ENCODE assay signal across 13 cellular contexts in the genomic region with DNA sequence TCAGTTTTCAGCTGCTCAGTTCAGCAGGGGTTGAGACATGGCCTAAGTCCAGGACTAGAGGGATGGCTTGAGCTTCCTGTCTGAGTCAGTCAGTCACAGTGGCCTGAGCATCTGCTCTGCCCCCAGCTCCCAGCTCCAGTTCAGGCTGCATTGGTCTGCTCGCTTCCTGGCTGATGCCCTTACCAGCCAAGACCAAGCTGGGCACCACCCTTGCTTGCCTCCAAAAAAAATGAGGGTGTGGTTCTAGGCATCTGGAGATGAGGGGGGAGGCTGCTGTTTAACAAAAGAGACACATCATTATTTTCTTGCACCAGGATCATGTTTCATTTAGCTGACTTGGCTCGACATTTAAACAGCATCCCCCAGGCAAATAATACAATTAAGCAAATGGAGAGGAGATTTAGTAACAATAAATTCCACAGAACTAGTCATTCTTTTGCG.
A peak's percentile ranks its signal among the peaks of the same experiment; 100 is the strongest.
DNase-seq lines count a peak whose midpoint lies in the region; ATAC-seq and TF ChIP-seq lines count a peak whose summit lies in the region.
"Had no signal": no experiment of that assay in that cellular context is flagged by ENCODE, and none has a peak within 500 bp of the region (broad histone marks: within the 10 kb centered on the region; RNA-seq: fewer than 3 reads in every experiment).

No MANE protein-coding gene starts in this region.

- no peaks in the 10 kb centered on the region for H3K9me1 ChIP-seq in IMR-90 (ENCODE audit: insufficient read depth, low read length)

- H4K5ac ChIP-seq in IMR-90 (ENCODE audit: low read depth, low read length) = peak overlapping the region; percentile 13; the same call in 1 of the 2 replicates

- H3K9ac ChIP-seq in IMR-90 (ENCODE audit: low read depth, low read length) (no peak overlapping the region), adipocyte (ENCODE audit: low read length) (no peak overlapping the region)

- dilution Hi-C loops in IMR-90 (cut with HindIII; ENCODE audit: low sequenced_read_pairs, unreplicated experiment) = no loop called here

- H2BK120ac ChIP-seq in IMR-90 (ENCODE audit: low read depth, low read length) = peak overlapping the region; percentile 87

- WGBS in IMR-90 (ENCODE audit: extremely low coverage in 2 of 2, insufficient read length in 1 of 2), 2 experiments = no CpG with 5 or more reads among the region's 3 CpGs

- H3K18ac ChIP-seq in IMR-90 (ENCODE audit: low read depth, low read length) = peak overlapping the region; percentile 13; the same call in 1 of the 2 replicates

- peak overlapping the region; percentile 89 for H2AFZ ChIP-seq in IMR-90 (replicated peaks; ENCODE audit: low read length, poor library complexity)

- H3K36me3 ChIP-seq in BJ (ENCODE audit: control insufficient read depth, insufficient read depth, low read length) (no peaks in the 10 kb centered on the region), IMR-90 (ENCODE audit: control insufficient read depth, insufficient read depth, low read length) (no peaks in the 10 kb centered on the region), adipocyte (ENCODE audit: control insufficient read depth, insufficient read depth, low read length, severe bottlenecking) (no peaks in the 10 kb centered on the region), kidney epithelial cell (ENCODE audit: control insufficient read depth, insufficient read depth, low read length) (no peaks in the 10 kb centered on the region)
- H3K36me3 ChIP-seq: colonic mucosa, upper lobe of left lung had no signal

- H2BK20ac ChIP-seq in IMR-90 (ENCODE audit: low read depth, low read length) = peak overlapping the region; percentile 65; the same call in 1 of the 2 replicates

- BruUV-seq in IMR-90 (replicated peaks; lab: Mats Ljungman, UMichigan) = no TSS peak

- H3K4me1 ChIP-seq in IMR-90 (ENCODE audit: control insufficient read depth, insufficient read depth, low read length) (peaks cover 6% of the 10 kb centered on the region; the same call in 1 of the 2 replicates), adipocyte (ENCODE audit: control insufficient read depth, insufficient read depth, low read length) (no peaks in the 10 kb centered on the region)
- H3K4me1 ChIP-seq: colonic mucosa, upper lobe of left lung had no signal

- H3K56ac ChIP-seq in IMR-90 (ENCODE audit: extremely low read depth, insufficient read depth, low read length) = 0 out of 2 replicates have a peak overlapping the region, but pooled peaks have one; percentile 30

- no peak for TF ChIP-seq POLR2A in IMR-90 (IDR thresholded peaks at IDR 0.05; ENCODE audit: low read depth, low read length)

- peak overlapping the region; percentile 63; the same call in 1 of the 2 replicates for H2AK5ac ChIP-seq in IMR-90 (ENCODE audit: low read depth, low read length)

- H2BK15ac ChIP-seq in IMR-90 (ENCODE audit: low read depth, low read length) = peak overlapping the region; percentile 69; the same call in 2 of the 3 replicates

- CTCF ChIA-PET in BJ (lab: Yijun Ruan, JAX) = interaction anchor here (0.6 to 1.1 kb wide), 3 partner anchors 9 to 73 kb away, joined by 3 to 4 read pairs (median 3); no protein-coding TSS in a partner anchor
- CTCF ChIA-PET in IMR-90 (lab: Yijun Ruan, JAX) = interaction anchor here (0.6 to 0.9 kb wide), 3 partner anchors 51 to 350 kb away, joined by 3 read pairs; no protein-coding TSS in a partner anchor

- no peak overlapping the region for H3K4me3 ChIP-seq in BJ (ENCODE audit: low read depth, low read length)
- no peak overlapping the region for H3K4me3 ChIP-seq in IMR-90 (ENCODE audit: insufficient read depth, low read depth, low read length)
- no peak overlapping the region for H3K4me3 ChIP-seq in adipocyte (ENCODE audit: low read length)
- no peak overlapping the region for H3K4me3 ChIP-seq in kidney epithelial cell (ENCODE audit: low read depth, low read length)
- H3K4me3 ChIP-seq: colonic mucosa, SK-N-MC, upper lobe of left lung had no signal

- no peaks in the 10 kb centered on the region; the same call in 1 of the 2 replicates for H3K9me3 ChIP-seq in IMR-90 (ENCODE audit: control insufficient read depth, insufficient read depth, low read length)
- peaks cover 5% of the 10 kb centered on the region for H3K9me3 ChIP-seq in adipocyte (ENCODE audit: control insufficient read depth, low read length)
- H3K9me3 ChIP-seq: colonic mucosa, upper lobe of left lung had no signal

- DNase-seq in BJ (ENCODE audit: low read depth) (peak; percentile 72), IMR-90 (peak; percentile 93), adipocyte (ENCODE audit: low read depth) (peak; percentile 81), kidney epithelial cell (ENCODE audit: low read depth) (peak; percentile 71), nucleus accumbens (lab: John Stamatoyannopoulos, UW) (no peak), NCI-H2227 treated with DMSO at 0.1 percent for 48 hours (lab: John Stamatoyannopoulos, UW) (no peak), NCI-H2227 (lab: John Stamatoyannopoulos, UW; ENCODE audit: unreplicated experiment) (no peak)
- DNase-seq: colonic mucosa, NCI-H2029, nephron progenitor cell, upper lobe of left lung had no signal

- POLR2A ChIA-PET in BJ (lab: Charles Lee) = interaction anchor here (0.6 to 0.7 kb wide), 2 partner anchors 46 to 224 kb away, joined by 4 read pairs; no protein-coding TSS in a partner anchor
- POLR2A ChIA-PET in IMR-90 (lab: Charles Lee; ENCODE audit: unreplicated experiment) = no interaction called here

- in situ Hi-C loops in IMR-90 (cut with MboI; ENCODE audit: low sequenced_read_pairs) = no loop called here

- no peaks in the 10 kb centered on the region for H3K79me1 ChIP-seq in IMR-90 (ENCODE audit: low read depth in 1 of 2, low read length in 2 of 2)

- H2BK5ac ChIP-seq in IMR-90 (ENCODE audit: low read depth, low read length, poor library complexity, severe bottlenecking) = peak overlapping the region; percentile 85

- H2AK9ac ChIP-seq in IMR-90 (replicated peaks; ENCODE audit: low read depth, low read length, poor library complexity) = no peak overlapping the region

- peak overlapping the region; percentile 67; the same call in 1 of the 2 replicates for H3K4ac ChIP-seq in IMR-90 (ENCODE audit: low read depth, low read length)

- peak overlapping the region in 1 of 2 experiments; percentile 52; a peak in 2 of 4 replicates for H4K8ac ChIP-seq in IMR-90 (ENCODE audit: low read depth in 2 of 2, low read length in 2 of 2)

- peak overlapping the region; percentile 77 for H4K91ac ChIP-seq in IMR-90 (ENCODE audit: insufficient read depth, low read depth, low read length)

- peak overlapping the region; percentile 56 for H3K27ac ChIP-seq in IMR-90 (ENCODE audit: insufficient read depth, low read length)
- H3K27ac ChIP-seq: colonic mucosa, SK-N-MC, upper lobe of left lung had no signal

- peak overlapping the region; percentile 61; the same call in 1 of the 2 replicates for H3K23ac ChIP-seq in IMR-90 (ENCODE audit: low read depth, low read length)

- intact Hi-C loops in IMR-90 (cut with micrococcal nuclease) = no loop called here

- peak overlapping the region; percentile 73; the same call in 1 of the 2 replicates for H3K14ac ChIP-seq in IMR-90 (replicated peaks; ENCODE audit: low read depth, low read length)

- ATAC-seq in IMR-90 (ENCODE audit: low read depth) = peak; percentile 100
- no peak for ATAC-seq in HG02623 (IDR thresholded peaks at IDR 0.05; ENCODE audit: unreplicated experiment)

- H4K20me1 ChIP-seq in IMR-90 (ENCODE audit: insufficient read depth, low read length) = no peaks in the 10 kb centered on the region

- TF ChIP-seq RAD21 in IMR-90 (IDR thresholded peaks at IDR 0.05; ENCODE audit: low read length) = 0 out of 2 replicates have a peak, but pooled peaks have one; percentile 14

- H3K4me2 ChIP-seq in IMR-90 (ENCODE audit: low read depth, low read length) = peak overlapping the region; percentile 55

- TF ChIP-seq CTCF in BJ (IDR thresholded peaks at IDR 0.05; ENCODE audit: insufficient read depth, low read depth, low read length) = no peak
- no peak for TF ChIP-seq CTCF in IMR-90 (conservative IDR thresholded peaks at IDR 0.05; ENCODE audit: low read depth, low read length)
- TF ChIP-seq CTCF in kidney epithelial cell (IDR thresholded peaks at IDR 0.05; ENCODE audit: insufficient read depth, low read length, poor library complexity, severe bottlenecking) = no peak

- H3K27me3 ChIP-seq in BJ (ENCODE audit: control insufficient read depth, insufficient read depth, low read length) (no peaks in the 10 kb centered on the region), IMR-90 (ENCODE audit: control insufficient read depth, insufficient read depth, low read length) (no peaks in the 10 kb centered on the region), adipocyte (replicated peaks; ENCODE audit: control insufficient read depth, insufficient read depth, low read length) (no peaks in the 10 kb centered on the region), kidney epithelial cell (ENCODE audit: control insufficient read depth, insufficient read depth, low read length) (no peaks in the 10 kb centered on the region)
- H3K27me3 ChIP-seq: colonic mucosa, upper lobe of left lung had no signal

TF ChIP-seq in IMR-90, 13 proteins besides CTCF, POLR2A, EP300 and RAD21:
- TF ChIP-seq RCOR1 (IDR thresholded peaks at IDR 0.05; ENCODE audit: insufficient replicate concordance, low read length) = peak; percentile 43
- TF ChIP-seq MAZ (IDR thresholded peaks at IDR 0.05; ENCODE audit: borderline replicate concordance, low read depth, low read length) = peak; percentile 68; the same call in 1 of the 2 replicates
- peak; percentile 25 for TF ChIP-seq MAFK (IDR thresholded peaks at IDR 0.05; ENCODE audit: low read depth, low read length)
- no peak for TF ChIP-seq FOS (IDR thresholded peaks at IDR 0.05; ENCODE audit: low read depth, low read length)

Comparison
In these comparisons a context has a peak if more than half of its experiments do, and no peak if none do; other contexts are left out.
1. DNase-seq: peak in BJ (single experiment), IMR-90 (single experiment), adipocyte (single experiment) and kidney epithelial cell (single experiment); none in nucleus accumbens (0 of 56), NCI-H2227 treated with DMSO at 0.1 percent for 48 hours (single experiment) and NCI-H2227 (single experiment).